1 cellular context compared by ENCODE assay signal in the genomic region with DNA sequence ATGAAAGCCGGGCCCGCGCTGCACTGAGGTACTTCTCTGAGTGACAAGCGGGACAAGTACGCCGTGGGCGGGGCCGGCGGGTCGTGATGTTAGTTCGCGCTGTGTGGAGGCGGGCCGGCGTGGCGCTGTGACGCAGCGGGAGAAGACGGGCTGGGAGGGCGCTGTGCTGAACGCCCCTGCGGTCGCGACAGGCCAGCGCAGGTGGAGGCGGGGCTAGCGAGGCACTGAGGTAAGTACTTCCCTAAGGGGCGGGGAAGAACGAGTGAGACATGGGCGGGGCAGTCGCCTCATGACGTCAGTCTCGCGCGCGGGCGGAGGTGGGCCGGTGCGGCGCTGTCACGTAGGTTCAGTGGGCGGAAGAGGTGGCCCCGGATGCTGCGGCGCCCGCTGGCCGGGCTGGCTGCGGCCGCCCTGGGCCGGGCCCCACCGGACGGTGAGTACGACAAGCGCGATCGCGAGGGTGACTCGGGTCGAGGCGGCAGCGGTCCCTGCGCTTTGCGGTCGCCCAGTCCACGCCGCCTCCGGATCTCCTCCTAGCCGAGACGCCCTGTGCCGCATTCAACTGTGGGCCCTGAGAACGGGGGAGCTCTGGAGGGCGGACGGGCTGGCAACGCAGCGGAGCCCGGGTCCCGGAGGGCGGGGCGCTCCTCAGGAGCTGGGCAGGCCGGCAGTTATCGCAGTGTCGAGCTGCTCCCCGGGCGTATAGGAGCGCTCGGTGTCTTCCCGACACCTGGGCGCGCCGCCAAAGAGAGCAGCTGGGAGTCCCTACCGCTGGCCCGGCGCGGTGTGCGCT.
TF ChIP-seq lines count a peak whose summit lies in the region.

A gene with protein sequence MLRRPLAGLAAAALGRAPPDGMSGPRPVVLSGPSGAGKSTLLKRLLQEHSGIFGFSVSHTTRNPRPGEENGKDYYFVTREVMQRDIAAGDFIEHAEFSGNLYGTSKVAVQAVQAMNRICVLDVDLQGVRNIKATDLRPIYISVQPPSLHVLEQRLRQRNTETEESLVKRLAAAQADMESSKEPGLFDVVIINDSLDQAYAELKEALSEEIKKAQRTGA (plus strand): TSS at position 349 of the 793 bp plus-strand sequence. CDS start 24 bp downstream, at position 373.

TF ChIP-seq in HepG2, 621 proteins besides CTCF, POLR2A, EP300 and RAD21 (continued from another document and continues in another):
- TF ChIP-seq, protein P1, sequence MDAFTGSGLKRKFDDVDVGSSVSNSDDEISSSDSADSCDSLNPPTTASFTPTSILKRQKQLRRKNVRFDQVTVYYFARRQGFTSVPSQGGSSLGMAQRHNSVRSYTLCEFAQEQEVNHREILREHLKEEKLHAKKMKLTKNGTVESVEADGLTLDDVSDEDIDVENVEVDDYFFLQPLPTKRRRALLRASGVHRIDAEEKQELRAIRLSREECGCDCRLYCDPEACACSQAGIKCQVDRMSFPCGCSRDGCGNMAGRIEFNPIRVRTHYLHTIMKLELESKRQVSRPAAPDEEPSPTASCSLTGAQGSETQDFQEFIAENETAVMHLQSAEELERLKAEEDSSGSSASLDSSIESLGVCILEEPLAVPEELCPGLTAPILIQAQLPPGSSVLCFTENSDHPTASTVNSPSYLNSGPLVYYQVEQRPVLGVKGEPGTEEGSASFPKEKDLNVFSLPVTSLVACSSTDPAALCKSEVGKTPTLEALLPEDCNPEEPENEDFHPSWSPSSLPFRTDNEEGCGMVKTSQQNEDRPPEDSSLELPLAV (CRISPR knock-in tag; conservative IDR thresholded peaks at IDR 0.05; ENCODE audit: low read depth): no peak
- TF ChIP-seq, protein P2, sequence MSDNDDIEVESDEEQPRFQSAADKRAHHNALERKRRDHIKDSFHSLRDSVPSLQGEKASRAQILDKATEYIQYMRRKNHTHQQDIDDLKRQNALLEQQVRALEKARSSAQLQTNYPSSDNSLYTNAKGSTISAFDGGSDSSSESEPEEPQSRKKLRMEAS (IDR thresholded peaks at IDR 0.05): peak; percentile 44
- TF ChIP-seq DMAP1 (CRISPR knock-in tag; IDR thresholded peaks at IDR 0.05) (peak; percentile 53; the same call in 1 of the 2 replicates), ZNF75D (CRISPR knock-in tag; IDR thresholded peaks at IDR 0.05; ENCODE audit: borderline replicate concordance) (no peak), HNRNPLL (IDR thresholded peaks at IDR 0.05; ENCODE audit: low read depth, low read length, poor library complexity, severe bottlenecking) (peak; percentile 88), TOPORS (CRISPR knock-in tag; IDR thresholded peaks at IDR 0.05) (no peak), DPF2 (CRISPR knock-in tag; IDR thresholded peaks at IDR 0.05; ENCODE audit: borderline replicate concordance, low read depth) (no peak), CEBPB (IDR thresholded peaks at IDR 0.05; ENCODE audit: borderline replicate concordance, low read depth, low read length) (no peak), ZNF816 (CRISPR knock-in tag; IDR thresholded peaks at IDR 0.05; ENCODE audit: borderline replicate concordance) (no peak), ZNF101 (CRISPR knock-in tag; IDR thresholded peaks at IDR 0.05; ENCODE audit: borderline replicate concordance, low read depth) (no peak), ZNF33A (CRISPR knock-in tag; IDR thresholded peaks at IDR 0.05; ENCODE audit: borderline replicate concordance) (0 out of 2 replicates have a peak, but pooled peaks have one; percentile 5), TCF12 (IDR thresholded peaks at IDR 0.05) (no peak), TCF12 (CRISPR knock-in tag; IDR thresholded peaks at IDR 0.05) (peak; percentile 51; the same call in 1 of the 2 replicates), ZNF674 (CRISPR knock-in tag; IDR thresholded peaks at IDR 0.05; ENCODE audit: low read depth) (no peak; the same call in 1 of the 2 replicates), NCOR1 (IDR thresholded peaks at IDR 0.05; ENCODE audit: borderline replicate concordance, low read length) (no peak), RARG (CRISPR knock-in tag; IDR thresholded peaks at IDR 0.05; ENCODE audit: low read depth) (no peak), TCF7 (IDR thresholded peaks at IDR 0.05; ENCODE audit: low read depth) (no peak), KDM3A (CRISPR knock-in tag; IDR thresholded peaks at IDR 0.05; ENCODE audit: low read depth) (peak; percentile 91), ZNF772 (CRISPR knock-in tag; IDR thresholded peaks at IDR 0.05) (peak; percentile 93), SUZ12 (IDR thresholded peaks at IDR 0.05; ENCODE audit: low read depth, low read length) (no peak), ZNF496 (CRISPR knock-in tag; IDR thresholded peaks at IDR 0.05; ENCODE audit: insufficient replicate concordance) (no peak), POLR2AphosphoS2 (IDR thresholded peaks at IDR 0.05; ENCODE audit: low read depth, low read length) (no peak), ZNF12 (CRISPR knock-in tag; IDR thresholded peaks at IDR 0.05) (no peak), ZNF567 (CRISPR knock-in tag; IDR thresholded peaks at IDR 0.05; ENCODE audit: borderline replicate concordance) (no peak), MZF1 (CRISPR knock-in tag; IDR thresholded peaks at IDR 0.05; ENCODE audit: borderline replicate concordance) (no peak), ZNF546 (CRISPR knock-in tag; conservative IDR thresholded peaks at IDR 0.05) (no peak)
- TF ChIP-seq, protein P3, sequence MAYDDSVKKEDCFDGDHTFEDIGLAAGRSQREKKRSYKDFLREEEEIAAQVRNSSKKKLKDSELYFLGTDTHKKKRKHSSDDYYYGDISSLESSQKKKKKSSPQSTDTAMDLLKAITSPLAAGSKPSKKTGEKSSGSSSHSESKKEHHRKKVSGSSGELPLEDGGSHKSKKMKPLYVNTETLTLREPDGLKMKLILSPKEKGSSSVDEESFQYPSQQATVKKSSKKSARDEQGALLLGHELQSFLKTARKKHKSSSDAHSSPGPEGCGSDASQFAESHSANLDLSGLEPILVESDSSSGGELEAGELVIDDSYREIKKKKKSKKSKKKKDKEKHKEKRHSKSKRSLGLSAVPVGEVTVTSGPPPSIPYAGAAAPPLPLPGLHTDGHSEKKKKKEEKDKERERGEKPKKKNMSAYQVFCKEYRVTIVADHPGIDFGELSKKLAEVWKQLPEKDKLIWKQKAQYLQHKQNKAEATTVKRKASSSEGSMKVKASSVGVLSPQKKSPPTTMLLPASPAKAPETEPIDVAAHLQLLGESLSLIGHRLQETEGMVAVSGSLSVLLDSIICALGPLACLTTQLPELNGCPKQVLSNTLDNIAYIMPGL (CRISPR knock-in tag; IDR thresholded peaks at IDR 0.05; ENCODE audit: borderline replicate concordance in 1 of 2, low read depth in 1 of 2): peak; percentile 48 to 85; a peak in 3 of 4 replicates
- TF ChIP-seq, protein P4, sequence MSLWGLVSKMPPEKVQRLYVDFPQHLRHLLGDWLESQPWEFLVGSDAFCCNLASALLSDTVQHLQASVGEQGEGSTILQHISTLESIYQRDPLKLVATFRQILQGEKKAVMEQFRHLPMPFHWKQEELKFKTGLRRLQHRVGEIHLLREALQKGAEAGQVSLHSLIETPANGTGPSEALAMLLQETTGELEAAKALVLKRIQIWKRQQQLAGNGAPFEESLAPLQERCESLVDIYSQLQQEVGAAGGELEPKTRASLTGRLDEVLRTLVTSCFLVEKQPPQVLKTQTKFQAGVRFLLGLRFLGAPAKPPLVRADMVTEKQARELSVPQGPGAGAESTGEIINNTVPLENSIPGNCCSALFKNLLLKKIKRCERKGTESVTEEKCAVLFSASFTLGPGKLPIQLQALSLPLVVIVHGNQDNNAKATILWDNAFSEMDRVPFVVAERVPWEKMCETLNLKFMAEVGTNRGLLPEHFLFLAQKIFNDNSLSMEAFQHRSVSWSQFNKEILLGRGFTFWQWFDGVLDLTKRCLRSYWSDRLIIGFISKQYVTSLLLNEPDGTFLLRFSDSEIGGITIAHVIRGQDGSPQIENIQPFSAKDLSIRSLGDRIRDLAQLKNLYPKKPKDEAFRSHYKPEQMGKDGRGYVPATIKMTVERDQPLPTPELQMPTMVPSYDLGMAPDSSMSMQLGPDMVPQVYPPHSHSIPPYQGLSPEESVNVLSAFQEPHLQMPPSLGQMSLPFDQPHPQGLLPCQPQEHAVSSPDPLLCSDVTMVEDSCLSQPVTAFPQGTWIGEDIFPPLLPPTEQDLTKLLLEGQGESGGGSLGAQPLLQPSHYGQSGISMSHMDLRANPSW (CRISPR knock-in tag; IDR thresholded peaks at IDR 0.05; ENCODE audit: borderline replicate concordance): no peak
- TF ChIP-seq, protein P5, sequence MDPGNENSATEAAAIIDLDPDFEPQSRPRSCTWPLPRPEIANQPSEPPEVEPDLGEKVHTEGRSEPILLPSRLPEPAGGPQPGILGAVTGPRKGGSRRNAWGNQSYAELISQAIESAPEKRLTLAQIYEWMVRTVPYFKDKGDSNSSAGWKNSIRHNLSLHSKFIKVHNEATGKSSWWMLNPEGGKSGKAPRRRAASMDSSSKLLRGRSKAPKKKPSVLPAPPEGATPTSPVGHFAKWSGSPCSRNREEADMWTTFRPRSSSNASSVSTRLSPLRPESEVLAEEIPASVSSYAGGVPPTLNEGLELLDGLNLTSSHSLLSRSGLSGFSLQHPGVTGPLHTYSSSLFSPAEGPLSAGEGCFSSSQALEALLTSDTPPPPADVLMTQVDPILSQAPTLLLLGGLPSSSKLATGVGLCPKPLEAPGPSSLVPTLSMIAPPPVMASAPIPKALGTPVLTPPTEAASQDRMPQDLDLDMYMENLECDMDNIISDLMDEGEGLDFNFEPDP (CRISPR knock-in tag; conservative IDR thresholded peaks at IDR 0.05): no peak
- TF ChIP-seq, protein P6, sequence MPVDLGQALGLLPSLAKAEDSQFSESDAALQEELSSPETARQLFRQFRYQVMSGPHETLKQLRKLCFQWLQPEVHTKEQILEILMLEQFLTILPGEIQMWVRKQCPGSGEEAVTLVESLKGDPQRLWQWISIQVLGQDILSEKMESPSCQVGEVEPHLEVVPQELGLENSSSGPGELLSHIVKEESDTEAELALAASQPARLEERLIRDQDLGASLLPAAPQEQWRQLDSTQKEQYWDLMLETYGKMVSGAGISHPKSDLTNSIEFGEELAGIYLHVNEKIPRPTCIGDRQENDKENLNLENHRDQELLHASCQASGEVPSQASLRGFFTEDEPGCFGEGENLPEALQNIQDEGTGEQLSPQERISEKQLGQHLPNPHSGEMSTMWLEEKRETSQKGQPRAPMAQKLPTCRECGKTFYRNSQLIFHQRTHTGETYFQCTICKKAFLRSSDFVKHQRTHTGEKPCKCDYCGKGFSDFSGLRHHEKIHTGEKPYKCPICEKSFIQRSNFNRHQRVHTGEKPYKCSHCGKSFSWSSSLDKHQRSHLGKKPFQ (CRISPR knock-in tag; IDR thresholded peaks at IDR 0.05; ENCODE audit: insufficient replicate concordance): no peak
- TF ChIP-seq, protein P7, sequence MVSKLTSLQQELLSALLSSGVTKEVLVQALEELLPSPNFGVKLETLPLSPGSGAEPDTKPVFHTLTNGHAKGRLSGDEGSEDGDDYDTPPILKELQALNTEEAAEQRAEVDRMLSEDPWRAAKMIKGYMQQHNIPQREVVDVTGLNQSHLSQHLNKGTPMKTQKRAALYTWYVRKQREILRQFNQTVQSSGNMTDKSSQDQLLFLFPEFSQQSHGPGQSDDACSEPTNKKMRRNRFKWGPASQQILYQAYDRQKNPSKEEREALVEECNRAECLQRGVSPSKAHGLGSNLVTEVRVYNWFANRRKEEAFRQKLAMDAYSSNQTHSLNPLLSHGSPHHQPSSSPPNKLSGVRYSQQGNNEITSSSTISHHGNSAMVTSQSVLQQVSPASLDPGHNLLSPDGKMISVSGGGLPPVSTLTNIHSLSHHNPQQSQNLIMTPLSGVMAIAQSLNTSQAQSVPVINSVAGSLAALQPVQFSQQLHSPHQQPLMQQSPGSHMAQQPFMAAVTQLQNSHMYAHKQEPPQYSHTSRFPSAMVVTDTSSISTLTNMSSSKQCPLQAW (CRISPR knock-in tag; IDR thresholded peaks at IDR 0.05): peak; percentile 87
- TF ChIP-seq, protein P8, sequence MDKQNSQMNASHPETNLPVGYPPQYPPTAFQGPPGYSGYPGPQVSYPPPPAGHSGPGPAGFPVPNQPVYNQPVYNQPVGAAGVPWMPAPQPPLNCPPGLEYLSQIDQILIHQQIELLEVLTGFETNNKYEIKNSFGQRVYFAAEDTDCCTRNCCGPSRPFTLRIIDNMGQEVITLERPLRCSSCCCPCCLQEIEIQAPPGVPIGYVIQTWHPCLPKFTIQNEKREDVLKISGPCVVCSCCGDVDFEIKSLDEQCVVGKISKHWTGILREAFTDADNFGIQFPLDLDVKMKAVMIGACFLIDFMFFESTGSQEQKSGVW (CRISPR knock-in tag; IDR thresholded peaks at IDR 0.05; ENCODE audit: borderline replicate concordance): no peak
- TF ChIP-seq, protein P9, sequence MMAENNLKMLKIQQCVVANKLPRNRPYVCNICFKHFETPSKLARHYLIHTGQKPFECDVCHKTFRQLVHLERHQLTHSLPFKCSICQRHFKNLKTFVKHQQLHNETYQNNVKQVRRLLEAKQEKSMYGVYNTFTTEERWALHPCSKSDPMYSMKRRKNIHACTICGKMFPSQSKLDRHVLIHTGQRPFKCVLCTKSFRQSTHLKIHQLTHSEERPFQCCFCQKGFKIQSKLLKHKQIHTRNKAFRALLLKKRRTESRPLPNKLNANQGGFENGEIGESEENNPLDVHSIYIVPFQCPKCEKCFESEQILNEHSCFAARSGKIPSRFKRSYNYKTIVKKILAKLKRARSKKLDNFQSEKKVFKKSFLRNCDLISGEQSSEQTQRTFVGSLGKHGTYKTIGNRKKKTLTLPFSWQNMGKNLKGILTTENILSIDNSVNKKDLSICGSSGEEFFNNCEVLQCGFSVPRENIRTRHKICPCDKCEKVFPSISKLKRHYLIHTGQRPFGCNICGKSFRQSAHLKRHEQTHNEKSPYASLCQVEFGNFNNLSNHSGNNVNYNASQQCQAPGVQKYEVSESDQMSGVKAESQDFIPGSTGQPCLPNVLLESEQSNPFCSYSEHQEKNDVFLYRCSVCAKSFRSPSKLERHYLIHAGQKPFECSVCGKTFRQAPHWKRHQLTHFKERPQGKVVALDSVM (CRISPR knock-in tag; IDR thresholded peaks at IDR 0.05): no peak; the same call in none of the 2 replicates
- TF ChIP-seq, protein P10, sequence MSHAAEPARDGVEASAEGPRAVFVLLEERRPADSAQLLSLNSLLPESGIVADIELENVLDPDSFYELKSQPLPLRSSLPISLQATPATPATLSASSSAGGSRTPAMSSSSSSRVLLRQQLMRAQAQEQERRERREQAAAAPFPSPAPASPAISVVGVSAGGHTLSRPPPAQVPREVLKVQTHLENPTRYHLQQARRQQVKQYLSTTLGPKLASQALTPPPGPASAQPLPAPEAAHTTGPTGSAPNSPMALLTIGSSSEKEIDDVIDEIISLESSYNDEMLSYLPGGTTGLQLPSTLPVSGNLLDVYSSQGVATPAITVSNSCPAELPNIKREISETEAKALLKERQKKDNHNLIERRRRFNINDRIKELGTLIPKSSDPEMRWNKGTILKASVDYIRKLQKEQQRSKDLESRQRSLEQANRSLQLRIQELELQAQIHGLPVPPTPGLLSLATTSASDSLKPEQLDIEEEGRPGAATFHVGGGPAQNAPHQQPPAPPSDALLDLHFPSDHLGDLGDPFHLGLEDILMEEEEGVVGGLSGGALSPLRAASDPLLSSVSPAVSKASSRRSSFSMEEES (CRISPR knock-in tag; IDR thresholded peaks at IDR 0.05): no peak
- TF ChIP-seq, protein P11, sequence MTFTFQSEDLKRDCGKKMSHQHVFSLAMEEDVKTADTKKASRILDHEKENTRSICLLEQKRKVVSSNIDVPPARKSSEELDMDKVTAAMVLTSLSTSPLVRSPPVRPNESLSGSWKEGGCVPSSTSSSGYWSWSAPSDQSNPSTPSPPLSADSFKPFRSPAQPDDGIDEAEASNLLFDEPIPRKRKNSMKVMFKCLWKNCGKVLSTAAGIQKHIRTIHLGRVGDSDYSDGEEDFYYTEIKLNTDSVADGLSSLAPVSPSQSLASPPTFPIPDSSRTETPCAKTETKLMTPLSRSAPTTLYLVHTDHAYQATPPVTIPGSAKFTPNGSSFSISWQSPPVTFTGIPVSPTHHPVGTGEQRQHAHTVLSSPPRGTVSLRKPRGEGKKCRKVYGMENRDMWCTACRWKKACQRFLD (CRISPR knock-in tag; IDR thresholded peaks at IDR 0.05; ENCODE audit: borderline replicate concordance): no peak
